ENCODE assay signal across 2 cellular contexts in the genomic region with DNA sequence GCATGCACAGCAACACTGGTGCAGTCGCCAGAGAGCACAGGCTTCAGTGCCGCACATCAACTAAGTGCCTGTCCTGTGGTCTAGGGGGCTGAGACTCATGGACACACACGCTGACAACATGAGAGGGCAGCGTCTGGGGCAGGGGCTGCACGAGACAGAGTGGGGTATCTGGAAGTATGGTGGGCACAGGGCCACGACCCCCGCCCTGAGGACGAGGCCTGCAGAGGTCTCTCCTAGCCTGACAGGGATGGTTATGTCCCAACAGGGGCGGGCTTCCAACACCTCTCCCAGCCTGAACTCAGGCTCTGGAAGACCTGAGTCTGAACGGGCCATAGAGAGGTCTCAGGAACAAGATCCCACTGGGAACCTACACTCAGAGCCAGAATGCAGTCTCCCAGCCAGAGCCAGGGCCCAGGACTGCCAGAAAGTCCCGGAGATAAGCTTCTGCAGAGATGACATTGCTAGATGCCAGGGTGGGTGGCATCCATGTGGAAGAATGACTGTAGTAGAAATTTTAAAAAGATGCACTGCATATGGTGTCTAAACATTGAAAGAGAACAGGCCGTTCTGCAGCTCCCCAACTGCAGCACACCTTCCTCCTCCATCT.
TF ChIP-seq lines count a peak whose summit lies in the region.

No MANE protein-coding gene starts in this region.

TF ChIP-seq in IMR-90, 13 proteins besides CTCF, POLR2A, EP300 and RAD21:
- TF ChIP-seq NFE2L2 (IDR thresholded peaks at IDR 0.05; ENCODE audit: low read depth, low read length), result no peak
- no peak for TF ChIP-seq FOS (IDR thresholded peaks at IDR 0.05; ENCODE audit: low read depth, low read length)
- no peak for TF ChIP-seq CHD1 (IDR thresholded peaks at IDR 0.05; ENCODE audit: low read depth, low read length)
- no peak for TF ChIP-seq MAZ (IDR thresholded peaks at IDR 0.05; ENCODE audit: borderline replicate concordance, low read depth, low read length)

TF ChIP-seq in liver, 16 proteins besides CTCF, POLR2A, EP300 and RAD21:
- no peak for TF ChIP-seq FOXA1 (IDR thresholded peaks at IDR 0.05)
- TF ChIP-seq HNF4A (conservative IDR thresholded peaks at IDR 0.05), result no peak
- TF ChIP-seq NR2F2 (IDR thresholded peaks at IDR 0.05), result no peak
- no peak for TF ChIP-seq FOXA2 (IDR thresholded peaks at IDR 0.05)
- TF ChIP-seq EGR1 (IDR thresholded peaks at IDR 0.05; ENCODE audit: low read depth in 2 of 2), result no peak
- no peak for TF ChIP-seq SP1 (IDR thresholded peaks at IDR 0.05)
- no peak for TF ChIP-seq RXRA (IDR thresholded peaks at IDR 0.05)
- TF ChIP-seq REST (IDR thresholded peaks at IDR 0.05), result no peak
- TF ChIP-seq ZBTB33 (IDR thresholded peaks at IDR 0.05), result no peak
- no peak for TF ChIP-seq JUND (IDR thresholded peaks at IDR 0.05)
- TF ChIP-seq, protein P1, sequence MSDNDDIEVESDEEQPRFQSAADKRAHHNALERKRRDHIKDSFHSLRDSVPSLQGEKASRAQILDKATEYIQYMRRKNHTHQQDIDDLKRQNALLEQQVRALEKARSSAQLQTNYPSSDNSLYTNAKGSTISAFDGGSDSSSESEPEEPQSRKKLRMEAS (IDR thresholded peaks at IDR 0.05), result no peak
- no peak for TF ChIP-seq TAF1 (conservative IDR thresholded peaks at IDR 0.05)
- TF ChIP-seq GABPA (IDR thresholded peaks at IDR 0.05 in 1 of 2, conservative IDR thresholded peaks at IDR 0.05 in 1 of 2), result no peak
- no peak for TF ChIP-seq YY1 (IDR thresholded peaks at IDR 0.05)
- TF ChIP-seq HNF4G (IDR thresholded peaks at IDR 0.05), result no peak
- TF ChIP-seq ATF3 (IDR thresholded peaks at IDR 0.05), result no peak
